In the genomic region with DNA sequence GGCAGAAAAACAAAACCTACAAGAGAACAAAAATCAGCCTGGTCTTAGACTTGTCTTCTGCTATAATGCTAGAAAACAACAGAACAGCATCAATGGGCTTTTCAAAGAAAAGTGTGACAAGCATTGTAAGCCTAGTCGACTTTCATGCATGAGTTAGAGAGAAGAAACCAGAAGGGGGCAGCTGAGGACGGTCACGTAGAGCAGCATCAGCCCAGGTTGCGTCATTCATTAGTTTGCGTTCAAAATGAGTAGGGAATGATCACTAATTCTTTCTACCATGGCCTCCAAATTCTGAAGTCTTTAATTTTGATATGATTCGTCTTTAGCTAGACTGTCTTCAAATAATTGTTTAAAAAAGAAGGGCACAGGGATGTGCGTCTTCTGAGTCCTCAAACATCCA, we compare ENCODE assay signal across 9 cellular contexts. TPM values are rescaled to one million over a fixed set of nuclear protein-coding genes. Genes with fewer than 3 reads are reported as not detected.
DNase-seq lines count a peak whose midpoint lies in the region; FAIRE-seq and TF ChIP-seq lines count a peak whose summit lies in the region.
"Had no signal": no experiment of that assay in that cellular context is flagged by ENCODE, and none has a peak within 500 bp of the region (broad histone marks: within the 10 kb centered on the region; RNA-seq: fewer than 3 reads in every experiment).

No MANE protein-coding gene starts in this region.

- H3K4me1 Mint-ChIP-seq in HFFc6 (ENCODE audit: low read depth) (peaks cover 9% of the 10 kb centered on the region), immature natural killer cell (peaks cover 11 to 13% of the 10 kb centered on the region in 2 donors)
- peaks cover 11 to 14% (median 11%) of the 10 kb centered on the region in 3 donors for H3K4me1 Mint-ChIP-seq in CD8-positive, alpha-beta memory T cell

- POLR2A ChIA-PET in CD8-positive, alpha-beta memory T cell (lab: Charles Lee): no interaction called here

- CTCF ChIA-PET in CD8-positive, alpha-beta memory T cell (lab: Charles Lee): no interaction called here

- H3K36me3 Mint-ChIP-seq in HFFc6 (ENCODE audit: low read depth) (no peaks in the 10 kb centered on the region), immature natural killer cell (peaks cover 0 to 7% (median 0%) of the 10 kb centered on the region in 3 donors)
- H3K36me3 Mint-ChIP-seq in CD8-positive, alpha-beta memory T cell: peaks cover 0 to 38% (median 3%) of the 10 kb centered on the region in 3 donors

- no peak for FAIRE-seq in frontal cortex (lab: Jason Lieb, UNC)

- no peak overlapping the region for H3K27ac ChIP-seq in CD8-positive, alpha-beta memory T cell (ENCODE audit: low read depth, low read length)

- H3K27me3 Mint-ChIP-seq in HFFc6 (ENCODE audit: insufficient read depth) (peaks cover 4% of the 10 kb centered on the region), immature natural killer cell (ENCODE audit: low read depth in 3 of 3) (peaks cover 5 to 9% (median 8%) of the 10 kb centered on the region in 3 donors)
- H3K27me3 Mint-ChIP-seq in CD8-positive, alpha-beta memory T cell: no peaks in the 10 kb centered on the region
- H3K27me3 Mint-ChIP-seq: activated naive CD8-positive, alpha-beta T cell treated with anti-CD3 and anti-CD28 coated beads, Interleukin-2, amount 50 U/mL, for 24 hours had no signal

- in situ Hi-C loops in Caki2 (cut with HindIII; ENCODE audit: low pct_unique_long_range_greater_than_20kb, low sequenced_read_pairs): no loop called here

- no peaks in the 10 kb centered on the region for H3K9me3 Mint-ChIP-seq in HFFc6
- H3K9me3 Mint-ChIP-seq in immature natural killer cell: no peaks in the 10 kb centered on the region
- H3K9me3 Mint-ChIP-seq in CD8-positive, alpha-beta memory T cell: no peaks in the 10 kb centered on the region
- H3K9me3 Mint-ChIP-seq: activated naive CD8-positive, alpha-beta T cell treated with anti-CD3 and anti-CD28 coated beads, Interleukin-2, amount 50 U/mL, for 24 hours had no signal

- peaks cover 7% of the 10 kb centered on the region for H3K4me1 ChIP-seq in CD8-positive, alpha-beta memory T cell (ENCODE audit: insufficient read depth, low read length)

- H3K27me3 ChIP-seq in CD8-positive, alpha-beta memory T cell (ENCODE audit: insufficient read depth, low read length, poor library complexity, severe bottlenecking): no peaks in the 10 kb centered on the region

- no peak overlapping the region for H3K4me3 ChIP-seq in CD8-positive, alpha-beta memory T cell (ENCODE audit: low read length)

- no peak overlapping the region for H3K4me3 Mint-ChIP-seq in HFFc6
- H3K4me3 Mint-ChIP-seq in immature natural killer cell: no peak overlapping the region
- H3K4me3 Mint-ChIP-seq in CD8-positive, alpha-beta memory T cell: no peak overlapping the region
- H3K4me3 Mint-ChIP-seq: activated naive CD8-positive, alpha-beta T cell treated with anti-CD3 and anti-CD28 coated beads, Interleukin-2, amount 50 U/mL, for 24 hours had no signal

- H3K36me3 ChIP-seq in CD8-positive, alpha-beta memory T cell (ENCODE audit: insufficient read depth, low read length): no peaks in the 10 kb centered on the region

- no peak overlapping the region for H3K27ac Mint-ChIP-seq in HFFc6
- peak overlapping the region in 4 of 6 donors; percentile 3 to 76 (median 48) for H3K27ac Mint-ChIP-seq in immature natural killer cell
- H3K27ac Mint-ChIP-seq in CD8-positive, alpha-beta memory T cell: peak overlapping the region in 2 of 8 donors; percentile 60 to 77
- H3K27ac Mint-ChIP-seq: activated naive CD8-positive, alpha-beta T cell treated with anti-CD3 and anti-CD28 coated beads, Interleukin-2, amount 50 U/mL, for 24 hours had no signal

- peak; percentile 47; the same call in 1 of the 2 replicates for TF ChIP-seq CTCF in HFFc6 (IDR thresholded peaks at IDR 0.05)

- no peaks in the 10 kb centered on the region for H3K9me3 ChIP-seq in CD8-positive, alpha-beta memory T cell (ENCODE audit: low read length)

- DNase-seq in Caki2 (ENCODE audit: low read depth): peak; percentile 49
- DNase-seq in HFFc6: no peak
- peak; percentile 8 for DNase-seq in SW480 (ENCODE audit: low spot score)
- no peak for DNase-seq in immature natural killer cell
- DNase-seq in activated CD8-positive, alpha-beta memory T cell treated with anti-CD3 and anti-CD28 coated beads, Interleukin-2, amount 50 U/mL, for 48 hours: no peak
- DNase-seq in frontal cortex (ENCODE audit: low spot score in 2 of 2): no peak
- no peak for DNase-seq in stimulated activated CD4-positive, alpha-beta T cell treated with anti-CD3 and anti-CD28 coated beads, Interleukin-4, amount 100 ng/mL, for 24 hours
- no peak for DNase-seq in CD8-positive, alpha-beta memory T cell
- DNase-seq: activated naive CD8-positive, alpha-beta T cell treated with anti-CD3 and anti-CD28 coated beads, Interleukin-2, amount 50 U/mL, for 24 hours had no signal

RNA-seq across cellular contexts. Expression of gene ISCA1, which starts 4.7 kb away (rescaled TPM):
- total RNA-seq in Caki2 (2014; rRNA removed; shearing (Covaris generic); ENCODE audit: low replicate concordance): 58.0 and 60.6 TPM in 2 replicates
- total RNA-seq in HFFc6 (2021; fragmentation: NEBNext Ultra II Directional; extraction: Animal tissue kit (Norgen Biotek cat#: 25700)): 10 to 100 TPM; 20.2 to 29.5 (median 25.7) TPM
- polyA plus RNA-seq in immature natural killer cell: 10 to 100 TPM; 50.8 to 95.3 (median 74.9) TPM
- total RNA-seq in frontal cortex: 92.5 TPM
- 10 to 100 TPM; 33.4 to 35.6 TPM for total RNA-seq in CD8-positive, alpha-beta memory T cell
- polyA plus RNA-seq in CD8-positive, alpha-beta memory T cell: 55.1 TPM

RNA-seq across cellular contexts. Expression of gene C9orf153, which starts 27.6 kb away (rescaled TPM):
- not detected in 2 replicates for total RNA-seq in Caki2 (2014; rRNA removed; shearing (Covaris generic); ENCODE audit: low replicate concordance)
- total RNA-seq in HFFc6 (2021; fragmentation: NEBNext Ultra II Directional; extraction: Animal tissue kit (Norgen Biotek cat#: 25700)): not detected
- not detected for polyA plus RNA-seq in immature natural killer cell
- not detected for total RNA-seq in frontal cortex
- total RNA-seq in CD8-positive, alpha-beta memory T cell: under 1 TPM; 0.27 to 0.33 TPM
- not detected for polyA plus RNA-seq in CD8-positive, alpha-beta memory T cell

Comparison
In these comparisons a context has a peak if more than half of its experiments do, and no peak if none do; other contexts are left out.
1. DNase-seq: peak in Caki2 (single experiment) and SW480 (single experiment); none in HFFc6 (single experiment), immature natural killer cell (0 of 3), activated CD8-positive, alpha-beta memory T cell treated with anti-CD3 and anti-CD28 coated beads, Interleukin-2, amount 50 U/mL, for 48 hours (single experiment), frontal cortex (0 of 2), stimulated activated CD4-positive, alpha-beta T cell treated with anti-CD3 and anti-CD28 coated beads, Interleukin-4, amount 100 ng/mL, for 24 hours (single experiment) and CD8-positive, alpha-beta memory T cell (0 of 5).